17 cellular contexts compared by ENCODE assay signal in genomic region chr12:41653386-41654110, GRCh38.
"Had no signal": no experiment of that assay in that cellular context is flagged by ENCODE, and none has a peak within 500 bp of the region (broad histone marks: within the 10 kb centered on the region; RNA-seq: fewer than 3 reads in every experiment).

No MANE protein-coding gene starts in this region.

- DNase-seq: activated CD4-positive, CD25-positive, alpha-beta regulatory T cell treated with anti-CD3 and anti-CD28 coated beads, Interleukin-2, amount 50 U/mL, for 72 hours; activated naive CD4-positive, alpha-beta T cell treated with anti-CD3 and anti-CD28 coated beads, Interleukin-2, amount 10 ng/mL, durations not matched to agents 7 days and 5 days; gastrocnemius medialis; heart left ventricle; immature natural killer cell; nephron progenitor cell; stimulated activated CD4-positive, alpha-beta T cell treated with anti-CD3 and anti-CD28 coated beads, Interleukin-4, amount 100 ng/mL, for 4 hours; stimulated activated CD8-positive, alpha-beta memory T cell treated with anti-CD3 and anti-CD28 coated beads, Interleukin-4, amount 100 ng/mL, for 48 hours; stimulated activated naive CD4-positive, alpha-beta T cell treated with Interleukin-2 at 50 U/mL for 16 hours; trophoblast cell had no signal

- H3K36me3 Mint-ChIP-seq: activated naive CD4-positive, alpha-beta T cell treated with anti-CD3 and anti-CD28 coated beads, Interleukin-2, amount 10 ng/mL, durations not matched to agents 7 days and 5 days; immature natural killer cell had no signal

- H3K4me3 ChIP-seq: gastrocnemius medialis, heart left ventricle, right atrium auricular region, skin epidermis, suprapubic skin had no signal

- H3K27me3 ChIP-seq: gastrocnemius medialis, heart left ventricle, right atrium auricular region, suprapubic skin had no signal

- H3K27me3 Mint-ChIP-seq: activated naive CD4-positive, alpha-beta T cell treated with anti-CD3 and anti-CD28 coated beads, Interleukin-2, amount 10 ng/mL, durations not matched to agents 7 days and 5 days; progenitor cell of endocrine pancreas had no signal

- H3K4me3 Mint-ChIP-seq: activated naive CD4-positive, alpha-beta T cell treated with anti-CD3 and anti-CD28 coated beads, Interleukin-2, amount 10 ng/mL, durations not matched to agents 7 days and 5 days; immature natural killer cell; nephron progenitor cell; T-helper 2 cell treated with Interferon-gamma antibody and Interleukin-4, amounts not matched to agents 5 μg/mL and 100 μg/mL, for 36 hours had no signal

- H3K27ac ChIP-seq: gastrocnemius medialis, heart left ventricle, right atrium auricular region, skin epidermis, suprapubic skin had no signal

- H3K9me3 Mint-ChIP-seq: activated naive CD4-positive, alpha-beta T cell treated with anti-CD3 and anti-CD28 coated beads, Interleukin-2, amount 10 ng/mL, durations not matched to agents 7 days and 5 days; T-helper 2 cell treated with Interferon-gamma antibody and Interleukin-4, amounts not matched to agents 5 μg/mL and 100 μg/mL, for 36 hours had no signal

- H3K9me3 ChIP-seq: gastrocnemius medialis, suprapubic skin had no signal

- FAIRE-seq: astrocyte, bronchial epithelial cell had no signal

- H3K27ac Mint-ChIP-seq: activated naive CD4-positive, alpha-beta T cell treated with anti-CD3 and anti-CD28 coated beads, Interleukin-2, amount 10 ng/mL, durations not matched to agents 7 days and 5 days; immature natural killer cell; nephron progenitor cell; progenitor cell of endocrine pancreas; T-helper 2 cell treated with Interferon-gamma antibody and Interleukin-4, amounts not matched to agents 5 μg/mL and 100 μg/mL, for 36 hours had no signal

- H3K4me1 Mint-ChIP-seq: activated naive CD4-positive, alpha-beta T cell treated with anti-CD3 and anti-CD28 coated beads, Interleukin-2, amount 10 ng/mL, durations not matched to agents 7 days and 5 days; immature natural killer cell had no signal

- H3K4me1 ChIP-seq: gastrocnemius medialis, heart left ventricle, right atrium auricular region, suprapubic skin had no signal

- H3K36me3 ChIP-seq: gastrocnemius medialis, heart left ventricle, right atrium auricular region, suprapubic skin had no signal

- ATAC-seq: gastrocnemius medialis, heart left ventricle had no signal
